ENCODE assay signal across 8 cellular contexts in the genomic region with DNA sequence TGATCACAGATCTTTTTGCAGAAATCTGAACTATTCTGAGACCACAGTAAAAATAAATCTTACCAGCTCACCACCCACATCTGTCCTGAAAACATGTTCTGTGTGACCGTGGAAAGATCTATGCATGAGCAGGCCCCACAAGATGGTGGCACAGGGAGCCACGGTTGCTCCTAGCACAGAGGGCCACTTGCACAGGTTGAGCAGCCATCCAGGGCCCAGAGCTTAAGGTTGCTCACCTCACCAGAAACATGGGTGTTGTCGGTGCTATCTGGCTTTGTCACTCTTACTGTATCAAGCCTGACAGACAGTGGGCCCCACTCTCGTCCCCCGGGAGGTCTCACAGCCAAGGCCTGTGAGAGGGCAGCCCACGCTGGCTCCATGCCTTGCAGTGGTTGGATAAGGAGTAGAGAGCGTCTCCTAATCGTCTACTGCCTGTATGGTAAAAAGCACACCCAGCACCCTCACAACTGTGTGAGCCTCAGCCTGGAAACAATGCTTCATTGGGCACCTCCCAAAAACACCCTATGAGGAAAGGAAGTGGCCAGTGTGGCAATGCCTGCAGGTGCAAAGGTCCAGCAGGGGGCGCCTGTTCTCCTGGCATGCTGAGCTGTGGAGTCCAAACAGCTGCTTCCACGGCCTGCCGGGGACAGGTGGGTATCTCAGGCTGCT. TPM values are rescaled to one million over a fixed set of nuclear protein-coding genes. Genes with fewer than 3 reads are reported as not detected.
DNase-seq lines count a peak whose midpoint lies in the region; ATAC-seq and TF ChIP-seq lines count a peak whose summit lies in the region.

No MANE protein-coding gene starts in this region.

- H3T11ph ChIP-seq in H9 (ENCODE audit: low read length) = no peak overlapping the region

- no peak overlapping the region for H2BK5ac ChIP-seq in H9 (ENCODE audit: insufficient read length, low read length)

- no peak overlapping the region for H2BK12ac ChIP-seq in H9 (ENCODE audit: insufficient read length, low read depth, low read length)

- H4K5ac ChIP-seq in H9 (ENCODE audit: insufficient read length, low read depth, low read length) = no peak overlapping the region

- peak; percentile 89 for DNase-seq in ELF-1 (ENCODE audit: low read depth, low spot score)
- peak; percentile 93 for DNase-seq in H9
- peak; percentile 25 for DNase-seq in NCI-H510A (lab: John Stamatoyannopoulos, UW)
- DNase-seq in activated CD4-positive, alpha-beta T cell treated with anti-CD3 and anti-CD28 coated beads for 48 hours = peak; percentile 90
- DNase-seq in ecto neural progenitor cell (ENCODE audit: low spot score) = peak; percentile 86
- DNase-seq in memory B cell (ENCODE audit: low spot score in 2 of 2) = peak; percentile 41 to 56
- peak; percentile 41 to 57 for DNase-seq in stimulated activated CD8-positive, alpha-beta memory T cell treated with anti-CD3 and anti-CD28 coated beads, Interleukin-4, amount 100 ng/mL, for 1 hour (ENCODE audit: low read depth in 2 of 2, low spot score in 1 of 2)

- no peaks in the 10 kb centered on the region for H3K27me3 ChIP-seq in H9 (ENCODE audit: insufficient read depth, low read length)

- H3K4me1 Mint-ChIP-seq in H9 (peaks cover 7 to 9% of the 10 kb centered on the region in 2 experiments; a peak in 3 of 4 replicates), memory B cell (no peaks in the 10 kb centered on the region)

- no peak overlapping the region for H3K9ac ChIP-seq in H9 (ENCODE audit: extremely low read depth, insufficient read length, low read length)

- no peak overlapping the region for H4K8ac ChIP-seq in H9 (replicated peaks; ENCODE audit: insufficient read length, low read depth, low read length)

- H3K4me1 ChIP-seq in H9 (ENCODE audit: insufficient read depth, low read length) = no peaks in the 10 kb centered on the region

- no peak overlapping the region for H3K56ac ChIP-seq in H9 (ENCODE audit: insufficient read length, low read depth, low read length)

- H3K79me1 ChIP-seq in H9 (ENCODE audit: insufficient read depth, low read depth, low read length, poor library complexity, severe bottlenecking) = no peaks in the 10 kb centered on the region

- no peak overlapping the region for H2BK20ac ChIP-seq in H9 (ENCODE audit: low read depth, low read length, poor library complexity, severe bottlenecking)

- H2BK120ac ChIP-seq in H9 (ENCODE audit: low read depth, low read length, poor library complexity, severe bottlenecking) = no peak overlapping the region

- H3K79me2 ChIP-seq in H9 (ENCODE audit: insufficient read depth, low read length) = no peaks in the 10 kb centered on the region

- H3K27ac ChIP-seq in H9 (ENCODE audit: insufficient read length, low read depth, low read length) = no peak overlapping the region

- no peak overlapping the region for H3K4ac ChIP-seq in H9 (ENCODE audit: low read depth, low read length)

- no peak overlapping the region for H3K18ac ChIP-seq in H9 (ENCODE audit: insufficient read length, low read depth, low read length)

- H3K4me2 ChIP-seq in H9 (ENCODE audit: insufficient read depth, insufficient read length, low read length) = no peak overlapping the region

- no peaks in the 10 kb centered on the region for H3K23me2 ChIP-seq in H9 (ENCODE audit: insufficient read length, low read depth, low read length, poor library complexity, severe bottlenecking)

- H2AFZ ChIP-seq in H9 (ENCODE audit: low read length) = no peak overlapping the region

- no peak overlapping the region for H3K23ac ChIP-seq in H9 (ENCODE audit: insufficient read length, low read depth, low read length)

- ATAC-seq in memory B cell (ENCODE audit: low read depth) = peak; percentile 53
- no peak for ATAC-seq in HG03025 (IDR thresholded peaks at IDR 0.05; ENCODE audit: low FRiP score, unreplicated experiment)

- H3K9me3 ChIP-seq in H9 (ENCODE audit: control insufficient read depth, low read depth, low read length) = no peaks in the 10 kb centered on the region

- H3K36me3 Mint-ChIP-seq in H9 (ENCODE audit: insufficient read depth in 1 of 3, low read depth in 3 of 3) (peaks cover 29 to 74% (median 55%) of the 10 kb centered on the region in 3 experiments; a peak in 6 of 7 replicates), memory B cell (peaks cover 23% of the 10 kb centered on the region)

- H4K91ac ChIP-seq in H9 (ENCODE audit: insufficient read length, low read depth, low read length) = no peak overlapping the region

- H3K27me3 Mint-ChIP-seq in H9 (ENCODE audit: low read depth) (no peaks in the 10 kb centered on the region), memory B cell (no peaks in the 10 kb centered on the region)

- no peaks in the 10 kb centered on the region for H4K20me1 ChIP-seq in H9 (ENCODE audit: control insufficient read depth, insufficient read depth, insufficient read length)

- peak; percentile 98 for TF ChIP-seq CTCF in H9 (conservative IDR thresholded peaks at IDR 0.05)

- no peak overlapping the region for H2AK5ac ChIP-seq in H9 (ENCODE audit: insufficient read length, low read length)

- H3K9me3 Mint-ChIP-seq in H9 (no peaks in the 10 kb centered on the region; a peak in 1 of 5 replicates), memory B cell (no peaks in the 10 kb centered on the region)

- H3K27ac Mint-ChIP-seq in H9 (peak overlapping the region in 2 of 3 experiments; percentile 4 to 77; a peak in 4 of 7 replicates), memory B cell (no peak overlapping the region)

- H3K4me3 Mint-ChIP-seq in H9 (no peak overlapping the region), memory B cell (no peak overlapping the region)

- no peak overlapping the region for H2BK15ac ChIP-seq in H9 (ENCODE audit: low read depth, low read length)

- WGBS in H9 (ENCODE audit: extremely low coverage, insufficient read length, low lambda C conversion rate) = no CpG with 5 or more reads among the region's 11 CpGs

- H3K14ac ChIP-seq in H9 (ENCODE audit: insufficient read depth, low read length) = no peak overlapping the region

RNA-seq across cellular contexts. Expression of a gene that starts 19.6 kb away (rescaled TPM):
- total RNA-seq in H9 (2021) = 134 and 135 TPM in 2 replicates

RNA-seq across cellular contexts. Expression of a gene that starts 49.4 kb away (rescaled TPM):
- total RNA-seq in H9 (2021) = 73.5 and 75.8 TPM in 2 replicates

Comparison
In these comparisons a context has a peak if more than half of its experiments do, and no peak if none do; other contexts are left out.
1. DNase-seq: peak in every context shown above with its lines; median percentile 93 in H9; 90 in activated CD4-positive, alpha-beta T cell treated with anti-CD3 and anti-CD28 coated beads for 48 hours; 89 in ELF-1; 86 in ecto neural progenitor cell; 49 in stimulated activated CD8-positive, alpha-beta memory T cell treated with anti-CD3 and anti-CD28 coated beads, Interleukin-4, amount 100 ng/mL, for 1 hour; 48 in memory B cell; 25 in NCI-H510A.